ENCODE assay signal across 8 cellular contexts in genomic region chr16:73058221-73058615, GRCh38. TPM values are rescaled to one million over a fixed set of nuclear protein-coding genes. Genes with fewer than 3 reads are reported as not detected.
A peak's percentile ranks its signal among the peaks of the same experiment; 100 is the strongest.
DNase-seq lines count a peak whose midpoint lies in the region; ATAC-seq, FAIRE-seq and TF ChIP-seq lines count a peak whose summit lies in the region.

No MANE protein-coding gene starts in this region.

- H3K4me3 Mint-ChIP-seq in T-helper 17 cell, result no peak overlapping the region

- H3K9me2 ChIP-seq in DOHH2 (replicated peaks; ENCODE audit: control insufficient read depth, low read length) (no peaks in the 10 kb centered on the region), neural cell (ENCODE audit: insufficient read depth, low read length) (no peaks in the 10 kb centered on the region)

- peak; percentile 73 for ATAC-seq in HG03135 (IDR thresholded peaks at IDR 0.05; ENCODE audit: unreplicated experiment)
- ATAC-seq in T-helper 17 cell, result peak; percentile 57

- H3K27ac Mint-ChIP-seq in T-helper 17 cell, result no peak overlapping the region

- no peaks in the 10 kb centered on the region for H3K36me3 ChIP-seq in DOHH2 (ENCODE audit: control insufficient read depth, low read length)
- no peaks in the 10 kb centered on the region for H3K36me3 ChIP-seq in neural cell (ENCODE audit: insufficient read depth, low read length)

- H3K4me2 ChIP-seq in DOHH2 (ENCODE audit: low read length) (peak overlapping the region; percentile 48), neural cell (ENCODE audit: low read length) (no peak overlapping the region)

- H3K9me3 ChIP-seq in DOHH2 (ENCODE audit: control insufficient read depth, insufficient read depth, low read length) (no peaks in the 10 kb centered on the region), T-helper 17 cell (ENCODE audit: control insufficient read depth, low read length, poor library complexity, severe bottlenecking) (no peaks in the 10 kb centered on the region), neural cell (ENCODE audit: low read length) (no peaks in the 10 kb centered on the region)

- H3K27me3 Mint-ChIP-seq in T-helper 17 cell, result peaks cover 61% of the 10 kb centered on the region

- H3F3A ChIP-seq in DOHH2 (ENCODE audit: control insufficient read depth, insufficient read depth), result peaks cover 13% of the 10 kb centered on the region
- peaks cover 15% of the 10 kb centered on the region for H3F3A ChIP-seq in neural cell (ENCODE audit: insufficient read depth, low read length, poor library complexity, severe bottlenecking)

- DNase-seq in GM19239 (ENCODE audit: insufficient read length, low spot score), result peak; percentile 90
- DNase-seq in T-helper 17 cell, result no peak
- DNase-seq in erythroblast (lab: John Stamatoyannopoulos, UW), result peak; percentile 39 to 59
- DNase-seq in H4 (ENCODE audit: low spot score), result no peak
- no peak for DNase-seq in GF-D8 (lab: John Stamatoyannopoulos, UW)

- no peak for TF ChIP-seq POLR2A in erythroblast (IDR thresholded peaks at IDR 0.05; ENCODE audit: low read length)

- H3K36me3 Mint-ChIP-seq in T-helper 17 cell (ENCODE audit: low read depth), result peaks cover 5% of the 10 kb centered on the region

- peaks cover 43% of the 10 kb centered on the region for H3K4me1 ChIP-seq in DOHH2 (ENCODE audit: control insufficient read depth, low read length)

- H3K79me2 ChIP-seq in DOHH2 (ENCODE audit: control insufficient read depth, low read length) (peaks cover 46% of the 10 kb centered on the region), neural cell (replicated peaks; ENCODE audit: insufficient read depth, low read length) (peaks cover 83% of the 10 kb centered on the region)

- no peak for TF ChIP-seq EP300 in neural cell (conservative IDR thresholded peaks at IDR 0.05; ENCODE audit: poor library complexity, severe bottlenecking)

- H4K20me1 ChIP-seq in DOHH2 (ENCODE audit: control insufficient read depth, insufficient read depth, low read depth, low read length) (peaks cover 12% of the 10 kb centered on the region), neural cell (ENCODE audit: insufficient read depth) (no peaks in the 10 kb centered on the region)

- peak overlapping the region; percentile 57; the same call in 1 of the 2 replicates for H3K27ac ChIP-seq in DOHH2 (ENCODE audit: low read depth, low read length)
- H3K27ac ChIP-seq in neural cell (ENCODE audit: low read length), result peak overlapping the region; percentile 83

- no peak for FAIRE-seq in GM19239 (lab: Jason Lieb, UNC)

- TF ChIP-seq RAD21 in neural cell (conservative IDR thresholded peaks at IDR 0.05), result no peak

- H3K4me3 ChIP-seq in DOHH2 (ENCODE audit: low read length) (peak overlapping the region; percentile 73), neural cell (ENCODE audit: low read length) (peak overlapping the region; percentile 69)

- TF ChIP-seq CTCF in DOHH2 (IDR thresholded peaks at IDR 0.05; ENCODE audit: low read depth, low read length, poor library complexity, severe bottlenecking) (no peak), neural cell (IDR thresholded peaks at IDR 0.05; ENCODE audit: poor library complexity, severe bottlenecking) (no peak)

- H3K9ac ChIP-seq in neural cell (ENCODE audit: low read length), result peak overlapping the region; percentile 98

- H3K4me1 Mint-ChIP-seq in T-helper 17 cell, result peaks cover 29% of the 10 kb centered on the region

- H3K27me3 ChIP-seq in DOHH2 (ENCODE audit: control insufficient read depth, low read length) (peaks cover 33% of the 10 kb centered on the region), neural cell (ENCODE audit: insufficient read depth, low read depth, low read length) (peaks cover 16% of the 10 kb centered on the region)

- no peak overlapping the region for H2AFZ ChIP-seq in neural cell (ENCODE audit: low read depth, low read length)

TF ChIP-seq in neural cell, 6 proteins besides CTCF, POLR2A, EP300 and RAD21:
- TF ChIP-seq SMC3 (conservative IDR thresholded peaks at IDR 0.05; ENCODE audit: poor library complexity) (no peak), TAF1 (IDR thresholded peaks at IDR 0.05; ENCODE audit: low read depth) (no peak), MXI1 (conservative IDR thresholded peaks at IDR 0.05; ENCODE audit: poor library complexity, severe bottlenecking) (no peak), POLR2AphosphoS5 (IDR thresholded peaks at IDR 0.05) (no peak)

RNA-seq across cellular contexts. Expression of gene ZFHX3, which starts 10.3 kb away (rescaled TPM):
- total RNA-seq in T-helper 17 cell, result 1 to 10 TPM in 1 of 2 donors, under 1 TPM in 1; 0.94 to 2.2 TPM
- polyA plus RNA-seq in neural cell, result 26.4 and 27.7 TPM in 2 replicates
- 112 and 179 TPM in 2 replicates for polyA minus RNA-seq in neural cell
- 0.47 and 0.68 TPM in 2 replicates for total RNA-seq in H4 (2014; rRNA removed; shearing (Covaris generic))

Comparison
In these comparisons a context has a peak if more than half of its experiments do, and no peak if none do; other contexts are left out.
1. DNase-seq: peak in GM19239 (single experiment) and erythroblast (2 of 2); none in T-helper 17 cell (0 of 3), H4 (single experiment) and GF-D8 (single experiment).